ENCODE assay signal across 8 cellular contexts in genomic region chr2:62313433-62314227, GRCh38.
DNase-seq lines count a peak whose midpoint lies in the region; ATAC-seq and TF ChIP-seq lines count a peak whose summit lies in the region.
"Had no signal": no experiment of that assay in that cellular context is flagged by ENCODE, and none has a peak within 500 bp of the region (broad histone marks: within the 10 kb centered on the region; RNA-seq: fewer than 3 reads in every experiment).

No MANE protein-coding gene starts in this region.

- peak overlapping the region; percentile 56 to 88 (median 78) for H3K4me3 Mint-ChIP-seq in naive thymus-derived CD8-positive, alpha-beta T cell
- H3K4me3 Mint-ChIP-seq: HFFc6 had no signal

- peak overlapping the region; percentile 81 to 95 (median 90) for H3K27ac Mint-ChIP-seq in naive thymus-derived CD8-positive, alpha-beta T cell
- H3K27ac Mint-ChIP-seq: HFFc6 had no signal

- peak in 8 of 10 donors; percentile 14 to 68 (median 44) for DNase-seq in naive thymus-derived CD8-positive, alpha-beta T cell
- DNase-seq in NAMALWA (ENCODE audit: low spot score), result no peak
- DNase-seq in stimulated activated CD4-positive, alpha-beta T cell treated with anti-CD3 and anti-CD28 coated beads, Interleukin-4, amount 100 ng/mL, for 24 hours, result no peak
- no peak for DNase-seq in activated CD4-positive, alpha-beta T cell treated with anti-CD3 and anti-CD28 coated beads for 48 hours
- DNase-seq: HFFc6 had no signal

- H3K9ac ChIP-seq in Loucy (ENCODE audit: low read depth, low read length, poor library complexity, severe bottlenecking), result peak overlapping the region; percentile 73

- no peaks in the 10 kb centered on the region for H3K36me3 ChIP-seq in Loucy (ENCODE audit: insufficient read depth, low read length)

- H3K9me2 ChIP-seq in Loucy (replicated peaks; ENCODE audit: low read depth, low read length), result no peaks in the 10 kb centered on the region

- no peaks in the 10 kb centered on the region for H4K20me1 ChIP-seq in Loucy (ENCODE audit: insufficient read depth, low read length, poor library complexity, severe bottlenecking)

- H3K9me3 Mint-ChIP-seq in naive thymus-derived CD8-positive, alpha-beta T cell, result no peaks in the 10 kb centered on the region
- H3K9me3 Mint-ChIP-seq: HFFc6 had no signal

- H3K79me2 ChIP-seq in Loucy (ENCODE audit: insufficient read depth, low read length), result peaks cover 14% of the 10 kb centered on the region; the same call in 1 of the 2 replicates

- peak overlapping the region; percentile 74 for H3K4me3 ChIP-seq in Loucy (ENCODE audit: low read length, poor library complexity, severe bottlenecking)

- POLR2A ChIA-PET in naive thymus-derived CD8-positive, alpha-beta T cell (lab: Charles Lee), result interaction anchor here (0.5 to 1.1 kb wide), 4 partner anchors 8 to 457 kb away, joined by 3 to 4 read pairs (median 4); no protein-coding TSS in a partner anchor

- H3K4me1 Mint-ChIP-seq in naive thymus-derived CD8-positive, alpha-beta T cell, result peaks cover 31 to 65% (median 62%) of the 10 kb centered on the region in 4 donors

- peak overlapping the region; percentile 64; the same call in 1 of the 2 replicates for H2AFZ ChIP-seq in Loucy (ENCODE audit: low read length)

- H3K4me2 ChIP-seq in Loucy (ENCODE audit: low read depth, low read length, poor library complexity, severe bottlenecking), result peak overlapping the region; percentile 98

- peaks cover 9% of the 10 kb centered on the region for H3F3A ChIP-seq in Loucy (ENCODE audit: low read depth)

- peaks cover 63% of the 10 kb centered on the region for H3K4me1 ChIP-seq in Loucy (ENCODE audit: insufficient read depth, low read length, poor library complexity, severe bottlenecking)

- no peaks in the 10 kb centered on the region for H3K27me3 Mint-ChIP-seq in naive thymus-derived CD8-positive, alpha-beta T cell

- no peaks in the 10 kb centered on the region for H3K9me3 ChIP-seq in Loucy (ENCODE audit: insufficient read depth, low read depth, low read length)

- no peaks in the 10 kb centered on the region for H3K27me3 ChIP-seq in Loucy (ENCODE audit: insufficient read depth, low read length, poor library complexity, severe bottlenecking)

- no peak for TF ChIP-seq CTCF in Loucy (conservative IDR thresholded peaks at IDR 0.05; ENCODE audit: low read length)

- peak; percentile 80 for ATAC-seq in GM18909 (IDR thresholded peaks at IDR 0.05; ENCODE audit: poor library complexity, unreplicated experiment)
- peak; percentile 75 for ATAC-seq in HG02623 (IDR thresholded peaks at IDR 0.05; ENCODE audit: unreplicated experiment)
- peak; percentile 83 to 88 for ATAC-seq in naive thymus-derived CD8-positive, alpha-beta T cell

- no peaks in the 10 kb centered on the region for H3K36me3 Mint-ChIP-seq in naive thymus-derived CD8-positive, alpha-beta T cell

Comparison
In these comparisons a context has a peak if more than half of its experiments do, and no peak if none do; other contexts are left out.
1. DNase-seq: peak in naive thymus-derived CD8-positive, alpha-beta T cell (8 of 10); none in NAMALWA (single experiment), stimulated activated CD4-positive, alpha-beta T cell treated with anti-CD3 and anti-CD28 coated beads, Interleukin-4, amount 100 ng/mL, for 24 hours (single experiment) and activated CD4-positive, alpha-beta T cell treated with anti-CD3 and anti-CD28 coated beads for 48 hours (single experiment).
2. Peak in every context shown above with its lines, with median percentiles within 50 percentile points of each other: ATAC-seq.